ENCODE assay signal across 40 cellular contexts in the genomic region with DNA sequence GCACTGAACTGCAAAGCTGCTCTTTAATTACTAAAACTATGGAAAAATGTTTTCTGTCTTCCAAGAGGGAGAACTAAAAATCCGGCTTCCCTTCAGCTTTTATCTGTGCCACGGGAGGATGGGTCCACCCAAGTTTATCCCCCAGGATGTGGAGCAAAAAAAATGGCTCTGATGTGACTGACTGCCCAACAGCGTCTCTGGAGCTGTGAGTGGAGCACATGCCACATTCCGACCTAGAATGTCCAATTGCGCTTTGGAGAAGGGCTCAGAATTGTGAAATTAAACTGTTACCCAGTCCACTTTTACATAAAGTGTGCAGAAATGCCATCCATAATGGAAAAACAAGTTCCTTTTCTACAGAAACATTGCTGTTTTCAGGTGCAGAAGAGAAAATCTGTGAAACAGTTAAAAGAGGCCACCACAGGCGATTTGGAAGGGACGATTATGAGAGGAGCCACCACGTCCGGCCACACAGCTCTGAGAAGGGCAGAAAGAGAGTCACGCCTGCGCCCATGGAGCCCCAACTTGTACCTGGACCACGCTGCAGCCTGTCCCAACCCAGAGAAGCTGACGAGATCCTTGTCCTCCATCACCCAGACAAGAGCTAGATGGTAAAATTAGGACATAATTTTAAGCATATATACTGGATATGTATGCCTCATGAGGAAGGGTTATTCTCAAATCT.
"Had no signal": no experiment of that assay in that cellular context is flagged by ENCODE, and none has a peak within 500 bp of the region (broad histone marks: within the 10 kb centered on the region; RNA-seq: fewer than 3 reads in every experiment).

No MANE protein-coding gene starts in this region.

- H3K9me3 ChIP-seq: adrenal gland, ascending aorta, breast epithelium had no signal

- ATAC-seq: activated naive CD4-positive, alpha-beta T cell treated with anti-CD3 and anti-CD28 coated beads, Interleukin-2, amount 50 U/mL, for 72 hours; activated naive CD8-positive, alpha-beta T cell treated with anti-CD3 and anti-CD28 coated beads, Interleukin-2, amount 50 U/mL, for 24 hours; activated T-cell treated with anti-CD3 and anti-CD28 coated beads, Interleukin-2, amount 50 U/mL, for 4 hours; activated T-cell treated with anti-CD3 and anti-CD28 coated beads, Interleukin-2, amount 50 U/mL, for 72 hours; activated T-helper 17 cell treated with anti-CD3 and anti-CD28 coated beads, Interleukin-2, amount 50 U/mL, for 72 hours had no signal

- H3K27me3 Mint-ChIP-seq: activated naive CD4-positive, alpha-beta T cell treated with anti-CD3 and anti-CD28 coated beads, Interleukin-2, amount 50 U/mL, for 24 hours; activated naive CD8-positive, alpha-beta T cell; activated naive CD8-positive, alpha-beta T cell treated with anti-CD3 and anti-CD28 coated beads for 36 hours; activated naive CD8-positive, alpha-beta T cell treated with anti-CD3 and anti-CD28 coated beads, Interleukin-2, amount 10 ng/mL, durations not matched to agents 7 days and 5 days; activated naive CD8-positive, alpha-beta T cell treated with anti-CD3 and anti-CD28 coated beads, Interleukin-2, amount 50 U/mL, for 24 hours had no signal

- H3K36me3 Mint-ChIP-seq: activated naive CD4-positive, alpha-beta T cell treated with anti-CD3 and anti-CD28 coated beads, Interleukin-2, amount 10 ng/mL, durations not matched to agents 7 days and 5 days; brain had no signal

- H3K4me3 Mint-ChIP-seq: activated naive CD4-positive, alpha-beta T cell treated with anti-CD3 and anti-CD28 coated beads for 36 hours; activated naive CD4-positive, alpha-beta T cell treated with anti-CD3 and anti-CD28 coated beads, Interleukin-2, amount 10 ng/mL, durations not matched to agents 7 days and 5 days; activated naive CD4-positive, alpha-beta T cell treated with anti-CD3 and anti-CD28 coated beads, Interleukin-2, amount 50 U/mL, for 24 hours; activated naive CD8-positive, alpha-beta T cell; activated naive CD8-positive, alpha-beta T cell treated with anti-CD3 and anti-CD28 coated beads for 36 hours; activated naive CD8-positive, alpha-beta T cell treated with anti-CD3 and anti-CD28 coated beads, Interleukin-2, amount 10 ng/mL, durations not matched to agents 7 days and 5 days; activated naive CD8-positive, alpha-beta T cell treated with anti-CD3 and anti-CD28 coated beads, Interleukin-2, amount 50 U/mL, for 24 hours; activated T-cell treated with anti-CD3 and anti-CD28 coated beads, Interleukin-2, amount 50 U/mL, for 24 hours; activated T-cell treated with anti-CD3 and anti-CD28 coated beads, Interleukin-2, amount 50 U/mL, for 4 hours; activated T-cell treated with anti-CD3 and anti-CD28 coated beads, Interleukin-2, amount 50 U/mL, for 72 hours; activated T-helper 1 cell treated with anti-CD3 and anti-CD28 coated beads, Interleukin-12 subunit alpha, Interleukin-12 subunit beta, Interleukin-2, Interleukin-4 antibody, amounts not matched to agents 30 ng/mL and 10 ng/mL and 1 ng/mL, durations not matched to agents 14 hours and 24 hours and 36 hours; activated T-helper 17 cell treated with anti-CD3 and anti-CD28 coated beads, Interleukin-2, amount 50 U/mL, for 72 hours; central memory CD8-positive, alpha-beta T cell had no signal

- H3K9me3 Mint-ChIP-seq: activated naive CD4-positive, alpha-beta T cell treated with anti-CD3 and anti-CD28 coated beads for 36 hours; activated naive CD4-positive, alpha-beta T cell treated with anti-CD3 and anti-CD28 coated beads, Interleukin-2, amount 10 ng/mL, durations not matched to agents 7 days and 5 days; activated naive CD4-positive, alpha-beta T cell treated with anti-CD3 and anti-CD28 coated beads, Interleukin-2, amount 50 U/mL, for 24 hours; activated naive CD4-positive, alpha-beta T cell treated with anti-CD3 and anti-CD28 coated beads, Interleukin-2, amount 50 U/mL, for 72 hours; activated naive CD8-positive, alpha-beta T cell treated with anti-CD3 and anti-CD28 coated beads for 36 hours; activated naive CD8-positive, alpha-beta T cell treated with anti-CD3 and anti-CD28 coated beads, Interleukin-2, amount 50 U/mL, for 24 hours; activated T-cell treated with anti-CD3 and anti-CD28 coated beads, Interleukin-2, amount 50 U/mL, for 24 hours; activated T-cell treated with anti-CD3 and anti-CD28 coated beads, Interleukin-2, amount 50 U/mL, for 4 hours; activated T-cell treated with anti-CD3 and anti-CD28 coated beads, Interleukin-2, amount 50 U/mL, for 72 hours; activated T-helper 1 cell treated with anti-CD3 and anti-CD28 coated beads, Interleukin-12 subunit alpha, Interleukin-12 subunit beta, Interleukin-2, Interleukin-4 antibody, amounts not matched to agents 30 ng/mL and 10 ng/mL and 1 ng/mL, durations not matched to agents 14 hours and 24 hours and 36 hours; activated T-helper 17 cell treated with anti-CD3 and anti-CD28 coated beads, Interleukin-2, amount 50 U/mL, for 72 hours; activated T-helper 2 cell treated with anti-CD3 and anti-CD28 coated beads, Interferon-gamma antibody, Interleukin-2, Interleukin-4, amounts not matched to agents 10 μg/mL and 5 μg/mL and 100 μg/mL, durations not matched to agents 14 hours and 24 hours and 36 hours; brain had no signal

- H3K4me1 ChIP-seq: adrenal gland, ascending aorta, breast epithelium had no signal

- H3K36me3 ChIP-seq: adrenal gland, ascending aorta, brain microvascular endothelial cell, breast epithelium, cardiac muscle cell had no signal

- H3K4me3 ChIP-seq: adrenal gland, ascending aorta, breast epithelium, cardiac muscle cell had no signal

- H3K27ac ChIP-seq: adrenal gland, ascending aorta, brain microvascular endothelial cell, breast epithelium, cardiac muscle cell had no signal

- DNase-seq: activated effector memory CD4-positive, alpha-beta T cell treated with anti-CD3 and anti-CD28 coated beads, Interleukin-2, amount 50 U/mL, for 16 hours; activated effector memory CD4-positive, alpha-beta T cell treated with Interleukin-2 at 50 U/mL for 16 hours; activated gamma-delta T cell; activated gamma-delta T cell treated with Interleukin-2 at 50 U/mL for 16 hours; activated naive CD4-positive, alpha-beta T cell; activated naive CD4-positive, alpha-beta T cell treated with anti-CD3 and anti-CD28 coated beads for 36 hours; activated naive CD4-positive, alpha-beta T cell treated with anti-CD3 and anti-CD28 coated beads, Interleukin-2, amount 10 ng/mL, durations not matched to agents 7 days and 5 days; activated naive CD4-positive, alpha-beta T cell treated with anti-CD3 and anti-CD28 coated beads, Interleukin-2, amount 50 U/mL, for 16 hours; activated naive CD4-positive, alpha-beta T cell treated with Interleukin-2 at 50 U/mL for 16 hours; activated naive CD8-positive, alpha-beta T cell treated with anti-CD3 and anti-CD28 coated beads for 36 hours; activated naive CD8-positive, alpha-beta T cell treated with anti-CD3 and anti-CD28 coated beads, Interleukin-2, amount 10 ng/mL, durations not matched to agents 7 days and 5 days; activated naive CD8-positive, alpha-beta T cell treated with anti-CD3 and anti-CD28 coated beads, Interleukin-2, amount 50 U/mL, for 24 hours; activated T-cell treated with anti-CD3 and anti-CD28 coated beads for 4 hours; activated T-cell treated with anti-CD3 and anti-CD28 coated beads, Interleukin-2, amount 50 U/mL, for 1 hour; activated T-cell treated with anti-CD3 and anti-CD28 coated beads, Interleukin-2, amount 50 U/mL, for 24 hours; activated T-cell treated with anti-CD3 and anti-CD28 coated beads, Interleukin-2, amount 50 U/mL, for 4 hours; activated T-cell treated with anti-CD3 and anti-CD28 coated beads, Interleukin-2, amount 50 U/mL, for 48 hours; activated T-cell treated with anti-CD3 and anti-CD28 coated beads, Interleukin-2, amount 50 U/mL, for 72 hours; adrenal gland; amniotic stem cell; amygdala; anterior cingulate cortex; aorta; brain microvascular endothelial cell; caudate nucleus; central memory CD4-positive, alpha-beta T cell; cerebellar nuclear complex had no signal

- H3K27me3 ChIP-seq: adrenal gland, ascending aorta, brain microvascular endothelial cell, breast epithelium, cardiac muscle cell had no signal

- FAIRE-seq: astrocyte, bronchial epithelial cell had no signal

- H3K27ac Mint-ChIP-seq: activated naive CD4-positive, alpha-beta T cell treated with anti-CD3 and anti-CD28 coated beads for 36 hours; activated naive CD4-positive, alpha-beta T cell treated with anti-CD3 and anti-CD28 coated beads, Interleukin-2, amount 10 ng/mL, durations not matched to agents 7 days and 5 days; activated naive CD4-positive, alpha-beta T cell treated with anti-CD3 and anti-CD28 coated beads, Interleukin-2, amount 50 U/mL, for 24 hours; activated naive CD4-positive, alpha-beta T cell treated with anti-CD3 and anti-CD28 coated beads, Interleukin-2, amount 50 U/mL, for 72 hours; activated naive CD8-positive, alpha-beta T cell; activated naive CD8-positive, alpha-beta T cell treated with anti-CD3 and anti-CD28 coated beads for 36 hours; activated naive CD8-positive, alpha-beta T cell treated with anti-CD3 and anti-CD28 coated beads, Interleukin-2, amount 10 ng/mL, durations not matched to agents 7 days and 5 days; activated naive CD8-positive, alpha-beta T cell treated with anti-CD3 and anti-CD28 coated beads, Interleukin-2, amount 50 U/mL, for 24 hours; activated T-cell treated with anti-CD3 and anti-CD28 coated beads, Interleukin-2, amount 50 U/mL, for 24 hours; activated T-cell treated with anti-CD3 and anti-CD28 coated beads, Interleukin-2, amount 50 U/mL, for 72 hours; activated T-helper 1 cell treated with anti-CD3 and anti-CD28 coated beads, Interleukin-12 subunit alpha, Interleukin-12 subunit beta, Interleukin-2, Interleukin-4 antibody, amounts not matched to agents 30 ng/mL and 10 ng/mL and 1 ng/mL, durations not matched to agents 14 hours and 24 hours and 36 hours; activated T-helper 17 cell treated with anti-CD3 and anti-CD28 coated beads, Interleukin-2, amount 50 U/mL, for 72 hours; activated T-helper 2 cell treated with anti-CD3 and anti-CD28 coated beads, Interferon-gamma antibody, Interleukin-2, Interleukin-4, amounts not matched to agents 10 μg/mL and 5 μg/mL and 100 μg/mL, durations not matched to agents 14 hours and 24 hours and 36 hours; brain had no signal

- H3K4me1 Mint-ChIP-seq: activated naive CD4-positive, alpha-beta T cell treated with anti-CD3 and anti-CD28 coated beads, Interleukin-2, amount 10 ng/mL, durations not matched to agents 7 days and 5 days; activated naive CD4-positive, alpha-beta T cell treated with anti-CD3 and anti-CD28 coated beads, Interleukin-2, amount 50 U/mL, for 24 hours; activated naive CD8-positive, alpha-beta T cell treated with anti-CD3 and anti-CD28 coated beads for 36 hours; activated naive CD8-positive, alpha-beta T cell treated with anti-CD3 and anti-CD28 coated beads, Interleukin-2, amount 10 ng/mL, durations not matched to agents 7 days and 5 days; activated naive CD8-positive, alpha-beta T cell treated with anti-CD3 and anti-CD28 coated beads, Interleukin-2, amount 50 U/mL, for 24 hours; activated T-helper 17 cell treated with anti-CD3 and anti-CD28 coated beads, Interleukin-2, amount 50 U/mL, for 72 hours; central memory CD8-positive, alpha-beta T cell had no signal
